ENCODE assay signal across 41 cellular contexts in the genomic region with DNA sequence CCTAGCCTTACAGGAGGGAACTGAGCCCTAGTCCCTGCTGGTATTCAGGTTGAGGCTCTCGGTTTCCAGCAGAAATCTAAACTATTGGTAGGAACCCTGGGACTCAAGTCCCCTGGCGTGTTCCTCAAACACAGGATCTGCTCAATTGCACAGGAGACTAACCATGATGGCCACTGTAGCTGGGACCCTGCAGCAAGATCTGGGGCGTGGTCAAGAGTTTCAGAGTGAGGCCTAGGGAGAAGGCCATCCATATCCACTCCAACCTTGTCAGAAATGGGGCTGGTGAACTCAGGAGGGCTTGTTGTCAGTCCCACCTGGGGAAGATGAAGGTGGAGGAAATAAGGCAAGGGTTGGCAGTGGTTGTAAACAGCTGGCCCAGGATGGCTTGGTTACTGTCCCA. TPM values are rescaled to one million over a fixed set of nuclear protein-coding genes. Genes with fewer than 3 reads are reported as not detected.
"Had no signal": no experiment of that assay in that cellular context is flagged by ENCODE, and none has a peak within 500 bp of the region (broad histone marks: within the 10 kb centered on the region; RNA-seq: fewer than 3 reads in every experiment).

No MANE protein-coding gene starts in this region.

- DNase-seq: activated B cell treated with CpG ODN at 0.5 μM for 24 hours; activated CD4-positive, alpha-beta memory T cell treated with anti-CD3 and anti-CD28 coated beads for 36 hours; activated CD4-positive, alpha-beta T cell treated with anti-CD3 and anti-CD28 coated beads for 4 hours; activated CD4-positive, alpha-beta T cell treated with anti-CD3 and anti-CD28 coated beads, Interleukin-2, amount 10 ng/mL, durations not matched to agents 24 days and 14 days; activated CD4-positive, alpha-beta T cell treated with anti-CD3 and anti-CD28 coated beads, Interleukin-2, amount 50 U/mL, for 1 hour; activated CD4-positive, alpha-beta T cell treated with anti-CD3 and anti-CD28 coated beads, Interleukin-2, amount 50 U/mL, for 4 hours; activated CD4-positive, CD25-positive, alpha-beta regulatory T cell treated with anti-CD3 and anti-CD28 coated beads, Interleukin-2, amount 50 U/mL, for 72 hours; activated CD8-positive, alpha-beta memory T cell treated with anti-CD3 and anti-CD28 coated beads, Interleukin-2, amount 50 U/mL, for 4 hours; activated CD8-positive, alpha-beta T cell treated with anti-CD3 and anti-CD28 coated beads for 36 hours; activated effector memory CD4-positive, alpha-beta T cell treated with anti-CD3 and anti-CD28 coated beads, Interleukin-2, amount 50 U/mL, for 16 hours; activated gamma-delta T cell treated with Interleukin-2 at 50 U/mL for 16 hours; activated naive CD4-positive, alpha-beta T cell; activated naive CD4-positive, alpha-beta T cell treated with anti-CD3 and anti-CD28 coated beads for 36 hours; activated naive CD4-positive, alpha-beta T cell treated with anti-CD3 and anti-CD28 coated beads, Interleukin-2, amount 50 U/mL, for 16 hours; activated naive CD8-positive, alpha-beta T cell treated with anti-CD3 and anti-CD28 coated beads for 36 hours; activated T-cell treated with anti-CD3 and anti-CD28 coated beads for 4 hours; activated T-cell treated with anti-CD3 and anti-CD28 coated beads, Interleukin-2, amount 50 U/mL, for 1 hour; activated T-cell treated with anti-CD3 and anti-CD28 coated beads, Interleukin-2, amount 50 U/mL, for 4 hours; activated T-cell treated with anti-CD3 and anti-CD28 coated beads, Interleukin-2, amount 50 U/mL, for 72 hours; adrenal gland; amniotic stem cell; aorta; body of pancreas; brain microvascular endothelial cell; caudate nucleus; cerebellar nuclear complex; T-helper 1 cell; T-helper 2 cell; T-helper 9 cell had no signal

- H3K9me3 Mint-ChIP-seq: activated CD4-positive, alpha-beta memory T cell treated with anti-CD3 and anti-CD28 coated beads for 36 hours; activated CD4-positive, alpha-beta T cell treated with anti-CD3 and anti-CD28 coated beads, Interleukin-2, amount 10 ng/mL, durations not matched to agents 24 days and 14 days; activated CD8-positive, alpha-beta T cell treated with anti-CD3 and anti-CD28 coated beads for 36 hours; activated naive CD4-positive, alpha-beta T cell treated with anti-CD3 and anti-CD28 coated beads for 36 hours; activated naive CD8-positive, alpha-beta T cell treated with anti-CD3 and anti-CD28 coated beads for 36 hours; activated T-cell treated with anti-CD3 and anti-CD28 coated beads, Interleukin-2, amount 50 U/mL, for 4 hours; activated T-helper 1 cell treated with anti-CD3 and anti-CD28 coated beads, Interleukin-12 subunit alpha, Interleukin-12 subunit beta, Interleukin-2, Interleukin-4 antibody, amounts not matched to agents 30 ng/mL and 10 ng/mL and 1 ng/mL, durations not matched to agents 14 hours and 24 hours and 36 hours; activated T-helper 17 cell treated with anti-CD3 and anti-CD28 coated beads, Interleukin-2, amount 50 U/mL, for 72 hours; central memory CD8-positive, alpha-beta T cell; T-helper 1 cell treated with Interleukin-12 subunit alpha and Interleukin-12 subunit beta and Interleukin-4 antibody, amounts not matched to agents 30 μg/mL and 1 μg/mL, for 36 hours; T-helper 2 cell treated with Interferon-gamma antibody and Interleukin-4, amounts not matched to agents 5 μg/mL and 100 μg/mL, for 36 hours had no signal

- H3K36me3 ChIP-seq: adrenal gland, brain microvascular endothelial cell, breast epithelium, cardiac muscle cell had no signal

- H3K27ac Mint-ChIP-seq: activated B cell treated with CpG ODN at 0.5 μM for 24 hours; activated CD4-positive, alpha-beta memory T cell treated with anti-CD3 and anti-CD28 coated beads for 36 hours; activated CD4-positive, alpha-beta T cell treated with anti-CD3 and anti-CD28 coated beads, Interleukin-2, amount 10 ng/mL, durations not matched to agents 24 days and 14 days; activated CD8-positive, alpha-beta T cell treated with anti-CD3 and anti-CD28 coated beads for 36 hours; activated naive CD4-positive, alpha-beta T cell treated with anti-CD3 and anti-CD28 coated beads for 36 hours; activated naive CD4-positive, alpha-beta T cell treated with anti-CD3 and anti-CD28 coated beads, Interleukin-2, amount 50 U/mL, for 72 hours; activated naive CD8-positive, alpha-beta T cell treated with anti-CD3 and anti-CD28 coated beads for 36 hours; activated T-cell treated with anti-CD3 and anti-CD28 coated beads, Interleukin-2, amount 50 U/mL, for 72 hours; activated T-helper 1 cell treated with anti-CD3 and anti-CD28 coated beads, Interleukin-12 subunit alpha, Interleukin-12 subunit beta, Interleukin-2, Interleukin-4 antibody, amounts not matched to agents 30 ng/mL and 10 ng/mL and 1 ng/mL, durations not matched to agents 14 hours and 24 hours and 36 hours; activated T-helper 17 cell treated with anti-CD3 and anti-CD28 coated beads, Interleukin-2, amount 50 U/mL, for 72 hours; T-helper 1 cell treated with Interleukin-12 subunit alpha and Interleukin-12 subunit beta and Interleukin-4 antibody, amounts not matched to agents 30 μg/mL and 1 μg/mL, for 36 hours; T-helper 2 cell treated with Interferon-gamma antibody and Interleukin-4, amounts not matched to agents 5 μg/mL and 100 μg/mL, for 36 hours had no signal

- ATAC-seq: activated CD8-positive, alpha-beta T cell treated with anti-CD3 and anti-CD28 coated beads for 36 hours; activated naive CD4-positive, alpha-beta T cell treated with anti-CD3 and anti-CD28 coated beads, Interleukin-2, amount 50 U/mL, for 72 hours; activated T-cell treated with anti-CD3 and anti-CD28 coated beads, Interleukin-2, amount 50 U/mL, for 4 hours; activated T-cell treated with anti-CD3 and anti-CD28 coated beads, Interleukin-2, amount 50 U/mL, for 72 hours; activated T-helper 17 cell treated with anti-CD3 and anti-CD28 coated beads, Interleukin-2, amount 50 U/mL, for 72 hours; body of pancreas had no signal

- H3K27ac ChIP-seq: adrenal gland, body of pancreas, brain microvascular endothelial cell, breast epithelium, cardiac muscle cell, VCaP had no signal

- H3K4me1 Mint-ChIP-seq: activated B cell treated with CpG ODN at 0.5 μM for 24 hours; activated CD4-positive, alpha-beta T cell treated with anti-CD3 and anti-CD28 coated beads, Interleukin-2, amount 10 ng/mL, durations not matched to agents 24 days and 14 days; activated naive CD8-positive, alpha-beta T cell treated with anti-CD3 and anti-CD28 coated beads for 36 hours; activated T-helper 17 cell treated with anti-CD3 and anti-CD28 coated beads, Interleukin-2, amount 50 U/mL, for 72 hours; central memory CD8-positive, alpha-beta T cell had no signal

- FAIRE-seq: astrocyte, TTC549 had no signal

- H3K36me3 Mint-ChIP-seq: activated CD4-positive, alpha-beta memory T cell treated with anti-CD3 and anti-CD28 coated beads for 36 hours; activated naive CD4-positive, alpha-beta T cell treated with anti-CD3 and anti-CD28 coated beads, Interleukin-2, amount 50 U/mL, for 72 hours; activated naive CD8-positive, alpha-beta T cell treated with anti-CD3 and anti-CD28 coated beads for 36 hours had no signal

- H3K4me3 Mint-ChIP-seq: activated B cell treated with CpG ODN at 0.5 μM for 24 hours; activated CD4-positive, alpha-beta memory T cell treated with anti-CD3 and anti-CD28 coated beads for 36 hours; activated CD4-positive, alpha-beta T cell treated with anti-CD3 and anti-CD28 coated beads, Interleukin-2, amount 10 ng/mL, durations not matched to agents 24 days and 14 days; activated CD8-positive, alpha-beta T cell treated with anti-CD3 and anti-CD28 coated beads for 36 hours; activated naive CD4-positive, alpha-beta T cell treated with anti-CD3 and anti-CD28 coated beads for 36 hours; activated naive CD8-positive, alpha-beta T cell treated with anti-CD3 and anti-CD28 coated beads for 36 hours; activated T-cell treated with anti-CD3 and anti-CD28 coated beads, Interleukin-2, amount 50 U/mL, for 4 hours; activated T-cell treated with anti-CD3 and anti-CD28 coated beads, Interleukin-2, amount 50 U/mL, for 72 hours; activated T-helper 1 cell treated with anti-CD3 and anti-CD28 coated beads, Interleukin-12 subunit alpha, Interleukin-12 subunit beta, Interleukin-2, Interleukin-4 antibody, amounts not matched to agents 30 ng/mL and 10 ng/mL and 1 ng/mL, durations not matched to agents 14 hours and 24 hours and 36 hours; activated T-helper 17 cell treated with anti-CD3 and anti-CD28 coated beads, Interleukin-2, amount 50 U/mL, for 72 hours; central memory CD8-positive, alpha-beta T cell; T-helper 1 cell treated with Interleukin-12 subunit alpha and Interleukin-12 subunit beta and Interleukin-4 antibody, amounts not matched to agents 30 μg/mL and 1 μg/mL, for 36 hours; T-helper 2 cell treated with Interferon-gamma antibody and Interleukin-4, amounts not matched to agents 5 μg/mL and 100 μg/mL, for 36 hours had no signal

- H3K9me3 ChIP-seq: adrenal gland, body of pancreas, breast epithelium had no signal

- H3K27me3 ChIP-seq: adrenal gland, body of pancreas, brain microvascular endothelial cell, breast epithelium had no signal

- H3K4me3 ChIP-seq: adrenal gland, body of pancreas, breast epithelium, cardiac muscle cell had no signal

- H3K4me1 ChIP-seq: adrenal gland, body of pancreas, breast epithelium had no signal

RNA-seq across cellular contexts. Expression of gene PAX6, which starts 49.9 kb away (rescaled TPM):
- total RNA-seq: activated B cell treated with CpG ODN at 0.5 μM for 24 hours; activated CD4-positive, alpha-beta memory T cell treated with anti-CD3 and anti-CD28 coated beads for 36 hours; activated CD4-positive, alpha-beta T cell treated with anti-CD3 and anti-CD28 coated beads, Interleukin-2, amount 10 ng/mL, durations not matched to agents 24 days and 14 days; activated CD8-positive, alpha-beta memory T cell treated with anti-CD3 and anti-CD28 coated beads for 36 hours; activated CD8-positive, alpha-beta T cell treated with anti-CD3 and anti-CD28 coated beads for 36 hours; activated naive CD8-positive, alpha-beta T cell treated with anti-CD3 and anti-CD28 coated beads for 36 hours; activated T-cell treated with anti-CD3 and anti-CD28 coated beads, Interleukin-2, amount 50 U/mL, for 4 hours; activated T-helper 1 cell treated with anti-CD3 and anti-CD28 coated beads, Interleukin-12 subunit alpha, Interleukin-12 subunit beta, Interleukin-2, Interleukin-4 antibody, amounts not matched to agents 30 ng/mL and 10 ng/mL and 1 ng/mL, durations not matched to agents 14 hours and 24 hours and 36 hours; activated T-helper 17 cell treated with anti-CD3 and anti-CD28 coated beads, Interleukin-2, amount 50 U/mL, for 72 hours had no signal
